1 cellular context compared by ENCODE assay signal in genomic region chr17:57868007-57868774, GRCh38.
A peak's percentile ranks its signal among the peaks of the same experiment; 100 is the strongest.
TF ChIP-seq lines count a peak whose summit lies in the region.

No MANE protein-coding gene starts in this region.

TF ChIP-seq in K562, 482 proteins besides CTCF, POLR2A, EP300 and RAD21 (continued from another document and continues in another):
- peak; percentile 51 for TF ChIP-seq VEZF1 (CRISPR knock-in tag; IDR thresholded peaks at IDR 0.05)
- TF ChIP-seq MAZ (CRISPR knock-in tag; conservative IDR thresholded peaks at IDR 0.05 in 1 of 2, IDR thresholded peaks at IDR 0.05 in 1 of 2): peak in 1 of 2 experiments; percentile 47; a peak in 1 of 4 replicates
- peak; percentile 61 for TF ChIP-seq ARID1B (IDR thresholded peaks at IDR 0.05)
- TF ChIP-seq HNRNPLL (IDR thresholded peaks at IDR 0.05; ENCODE audit: low read depth, low read length, poor library complexity, severe bottlenecking): no peak
- no peak for TF ChIP-seq KDM1A (IDR thresholded peaks at IDR 0.05)
- peak; percentile 39 for TF ChIP-seq PRDM10 (IDR thresholded peaks at IDR 0.05; ENCODE audit: partially characterized antibody)
- TF ChIP-seq HBP1 (CRISPR knock-in tag; IDR thresholded peaks at IDR 0.05): no peak
- no peak for TF ChIP-seq ZNF146 (CRISPR knock-in tag; IDR thresholded peaks at IDR 0.05; ENCODE audit: unreplicated experiment)
- TF ChIP-seq ZNF324 (CRISPR knock-in tag; IDR thresholded peaks at IDR 0.05): no peak
- peak; percentile 69; the same call in 1 of the 2 replicates for TF ChIP-seq CTBP1 (IDR thresholded peaks at IDR 0.05; ENCODE audit: borderline replicate concordance)
- no peak for TF ChIP-seq HLTF (IDR thresholded peaks at IDR 0.05)
- no peak for TF ChIP-seq ZNF449 (CRISPR knock-in tag; IDR thresholded peaks at IDR 0.05)
- no peak for TF ChIP-seq ADNP (tag; IDR thresholded peaks at IDR 0.05)
- no peak for TF ChIP-seq U2AF1 (optimal IDR thresholded peaks at IDR 0.05; ENCODE audit: low read depth, low read length)
- no peak for TF ChIP-seq ZNF764 (CRISPR knock-in tag; IDR thresholded peaks at IDR 0.05; ENCODE audit: low read depth)
- no peak for TF ChIP-seq FOXJ3 (CRISPR knock-in tag; IDR thresholded peaks at IDR 0.05)
- no peak for TF ChIP-seq ZNF639 (CRISPR knock-in tag; conservative IDR thresholded peaks at IDR 0.05 in 1 of 2, IDR thresholded peaks at IDR 0.05 in 1 of 2)
- TF ChIP-seq RUNX1 (IDR thresholded peaks at IDR 0.05; ENCODE audit: low read depth): no peak
- no peak for TF ChIP-seq SMC3 (conservative IDR thresholded peaks at IDR 0.05; ENCODE audit: insufficient read depth, low read depth, low read length)
- no peak for TF ChIP-seq SNRNP70 (optimal IDR thresholded peaks at IDR 0.05; ENCODE audit: low read depth, low read length)
- no peak for TF ChIP-seq KLF6 (CRISPR knock-in tag; IDR thresholded peaks at IDR 0.05; ENCODE audit: borderline replicate concordance)
- TF ChIP-seq E2F3 (CRISPR knock-in tag; IDR thresholded peaks at IDR 0.05): no peak
- TF ChIP-seq DIDO1 (tag; IDR thresholded peaks at IDR 0.05; ENCODE audit: low read depth): no peak
- no peak for TF ChIP-seq ZBTB5 (IDR thresholded peaks at IDR 0.05)
- peak in 1 of 2 experiments; percentile 29; a peak in 2 of 4 replicates for TF ChIP-seq NRF1 (conservative IDR thresholded peaks at IDR 0.05 in 1 of 2, IDR thresholded peaks at IDR 0.05 in 1 of 2)
- TF ChIP-seq TBL1XR1 (IDR thresholded peaks at IDR 0.05; ENCODE audit: low read length in 2 of 2): no peak
- TF ChIP-seq ESRRA (IDR thresholded peaks at IDR 0.05; ENCODE audit: borderline replicate concordance, low read depth): 0 out of 2 replicates have a peak, but pooled peaks have one; percentile 26
- TF ChIP-seq ZNF766 (CRISPR knock-in tag; conservative IDR thresholded peaks at IDR 0.05): no peak
- TF ChIP-seq HNRNPL (IDR thresholded peaks at IDR 0.05; ENCODE audit: low read depth, low read length): no peak
- TF ChIP-seq ZNF253 (CRISPR knock-in tag; conservative IDR thresholded peaks at IDR 0.05): no peak
- TF ChIP-seq NFXL1 (CRISPR knock-in tag; IDR thresholded peaks at IDR 0.05): no peak
- TF ChIP-seq CBFA2T3 (IDR thresholded peaks at IDR 0.05): peak; percentile 63
- TF ChIP-seq NCOR1 (IDR thresholded peaks at IDR 0.05): no peak
- no peak for TF ChIP-seq MED1 (CRISPR knock-in tag; IDR thresholded peaks at IDR 0.05; ENCODE audit: borderline replicate concordance)
- TF ChIP-seq MNT (conservative IDR thresholded peaks at IDR 0.05): no peak
- peak in 1 of 2 experiments; percentile 78; a peak in 1 of 4 replicates for TF ChIP-seq MCM7 (IDR thresholded peaks at IDR 0.05)
- TF ChIP-seq ZBED1 (IDR thresholded peaks at IDR 0.05): no peak
- TF ChIP-seq EGR1 (conservative IDR thresholded peaks at IDR 0.05): no peak
- no peak for TF ChIP-seq ARHGAP35 (IDR thresholded peaks at IDR 0.05; ENCODE audit: partially characterized antibody)
- no peak for TF ChIP-seq ATF4 (CRISPR knock-in tag; IDR thresholded peaks at IDR 0.05)
- TF ChIP-seq NR2C1 (IDR thresholded peaks at IDR 0.05): no peak
- no peak for TF ChIP-seq NR2C1 (tag; IDR thresholded peaks at IDR 0.05)
- TF ChIP-seq SIN3A (IDR thresholded peaks at IDR 0.05; ENCODE audit: borderline replicate concordance in 2 of 2, control insufficient read depth in 1 of 2, low read depth in 2 of 2, low read length in 2 of 2): no peak
- TF ChIP-seq ZBTB11 (CRISPR knock-in tag; IDR thresholded peaks at IDR 0.05): no peak
- TF ChIP-seq JUN (IDR thresholded peaks at IDR 0.05; ENCODE audit: borderline replicate concordance, low read depth, low read length): peak; percentile 51; the same call in 1 of the 2 replicates
- no peak for TF ChIP-seq JUN (CRISPR knock-in tag; IDR thresholded peaks at IDR 0.05; ENCODE audit: borderline replicate concordance)
- TF ChIP-seq PKNOX1 (IDR thresholded peaks at IDR 0.05): no peak
